ENCODE assay signal across 9 cellular contexts in the genomic region with DNA sequence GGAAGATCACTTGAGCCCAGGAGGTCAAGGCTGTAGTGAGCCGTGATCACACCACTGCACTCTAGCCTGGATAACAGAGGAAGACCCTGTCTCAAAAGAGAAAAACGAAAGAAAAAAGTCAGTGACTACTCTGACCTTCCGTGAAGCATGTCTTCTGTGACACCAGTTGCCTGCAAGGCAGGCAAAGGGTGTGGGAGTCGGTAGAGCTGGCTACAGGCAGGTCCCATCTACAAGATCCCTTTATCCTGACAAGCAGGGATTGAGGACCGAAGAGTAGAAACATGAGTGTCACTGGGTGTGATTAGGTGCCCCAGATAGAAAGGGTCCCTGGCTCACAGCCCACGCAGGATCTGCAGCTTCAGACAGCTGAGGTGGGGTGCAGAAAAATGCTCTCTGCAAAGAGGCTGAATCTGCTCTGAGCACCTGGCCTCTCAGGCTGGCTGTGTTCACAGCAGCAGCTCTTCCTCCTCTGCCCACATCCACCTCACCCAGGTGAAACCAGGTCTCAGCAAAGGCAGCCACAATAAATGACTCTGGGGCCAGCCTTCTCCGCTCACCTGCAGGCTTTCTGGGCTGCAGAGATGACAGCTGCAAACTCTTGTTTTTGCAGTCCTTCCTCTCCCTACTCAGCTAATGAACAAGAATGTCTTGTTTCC. TPM values are rescaled to one million over a fixed set of nuclear protein-coding genes. Genes with fewer than 3 reads are reported as not detected.
DNase-seq lines count a peak whose midpoint lies in the region; ATAC-seq, FAIRE-seq and TF ChIP-seq lines count a peak whose summit lies in the region.
"Had no signal": no experiment of that assay in that cellular context is flagged by ENCODE, and none has a peak within 500 bp of the region (broad histone marks: within the 10 kb centered on the region; RNA-seq: fewer than 3 reads in every experiment).

No MANE protein-coding gene starts in this region.

- peak overlapping the region; percentile 83 for H3K4me3 Mint-ChIP-seq in stimulated activated naive CD8-positive, alpha-beta T cell treated with anti-CD3 and anti-CD28 coated beads, Interleukin-15, amount 100 ng/mL, for 72 hours
- H3K4me3 Mint-ChIP-seq in stimulated activated naive B cell treated with anti-CD40 and anti-IgM and Interleukin-4, amounts not matched to agents 10 μg/mL and 1 μg/mL and 100 μg/mL, for 72 hours: no peak overlapping the region

- H3K27ac Mint-ChIP-seq in activated naive CD4-positive, alpha-beta T cell treated with anti-CD3 and anti-CD28 coated beads, Interleukin-2, amount 50 U/mL, for 72 hours: peak overlapping the region; percentile 69 to 88
- H3K27ac Mint-ChIP-seq in stimulated activated naive CD8-positive, alpha-beta T cell treated with anti-CD3 and anti-CD28 coated beads, Interleukin-15, amount 100 ng/mL, for 72 hours: peak overlapping the region; percentile 89 to 92
- no peak overlapping the region for H3K27ac Mint-ChIP-seq in stimulated activated naive B cell treated with anti-CD40 and anti-IgM and Interleukin-4, amounts not matched to agents 10 μg/mL and 1 μg/mL and 100 μg/mL, for 72 hours

- H2AFZ ChIP-seq in HepG2 (ENCODE audit: low read length) (peak overlapping the region; percentile 31), SK-N-SH (ENCODE audit: low read depth) (no peak overlapping the region), GM23248 (no peak overlapping the region)

- H3K27ac ChIP-seq in HepG2 (ENCODE audit: extremely low read length, insufficient read depth, low read length) (no peak overlapping the region), right lobe of liver (no peak overlapping the region), SK-N-SH (ENCODE audit: low read depth in 2 of 2, low read length in 1 of 2) (no peak overlapping the region), GM23248 (no peak overlapping the region)
- H3K27ac ChIP-seq: colonic mucosa had no signal

- H3K4me2 ChIP-seq in HepG2 (ENCODE audit: low read depth, low read length): no peak overlapping the region
- H3K4me2 ChIP-seq in SK-N-SH: no peak overlapping the region
- no peak overlapping the region for H3K4me2 ChIP-seq in GM23248 (ENCODE audit: unreplicated experiment)

- no peaks in the 10 kb centered on the region for H3K36me3 ChIP-seq in HepG2 (replicated peaks in 1 of 2; ENCODE audit: control insufficient read depth in 1 of 2, insufficient read depth in 2 of 2, low read length in 2 of 2)
- H3K36me3 ChIP-seq in right lobe of liver: no peaks in the 10 kb centered on the region
- no peaks in the 10 kb centered on the region for H3K36me3 ChIP-seq in SK-N-SH (replicated peaks in 1 of 2; ENCODE audit: control insufficient read depth in 1 of 2, insufficient read depth in 2 of 2, low read length in 1 of 2)
- H3K36me3 ChIP-seq in GM23248 (ENCODE audit: low read depth): no peaks in the 10 kb centered on the region
- H3K36me3 ChIP-seq: colonic mucosa had no signal

- H3K4me1 ChIP-seq in HepG2 (ENCODE audit: insufficient read depth, low read length) (no peaks in the 10 kb centered on the region), right lobe of liver (no peaks in the 10 kb centered on the region), SK-N-SH (ENCODE audit: control insufficient read depth in 1 of 2, insufficient read depth in 2 of 2, low read depth in 1 of 2, low read length in 1 of 2) (no peaks in the 10 kb centered on the region), GM23248 (ENCODE audit: insufficient read depth) (no peaks in the 10 kb centered on the region)
- H3K4me1 ChIP-seq: colonic mucosa had no signal

- H3K4me1 Mint-ChIP-seq in stimulated activated naive CD8-positive, alpha-beta T cell treated with anti-CD3 and anti-CD28 coated beads, Interleukin-15, amount 100 ng/mL, for 72 hours: peaks cover 71% of the 10 kb centered on the region
- peaks cover 5 to 16% of the 10 kb centered on the region in 2 donors for H3K4me1 Mint-ChIP-seq in stimulated activated naive B cell treated with anti-CD40 and anti-IgM and Interleukin-4, amounts not matched to agents 10 μg/mL and 1 μg/mL and 100 μg/mL, for 72 hours

- no peak for FAIRE-seq in HepG2 (lab: Jason Lieb, UNC)

- no peaks in the 10 kb centered on the region for H3K79me2 ChIP-seq in HepG2 (ENCODE audit: insufficient read depth, low read length)
- no peaks in the 10 kb centered on the region for H3K79me2 ChIP-seq in SK-N-SH (ENCODE audit: insufficient read depth)
- no peaks in the 10 kb centered on the region for H3K79me2 ChIP-seq in GM23248 (ENCODE audit: insufficient read depth)

- TF ChIP-seq EP300 in HepG2 (IDR thresholded peaks at IDR 0.05; ENCODE audit: low read depth in 2 of 2, low read length in 2 of 2) (no peak), HepG2 (CRISPR knock-in tag; IDR thresholded peaks at IDR 0.05; ENCODE audit: borderline replicate concordance) (no peak), SK-N-SH (IDR thresholded peaks at IDR 0.05; ENCODE audit: borderline replicate concordance in 1 of 2, low read depth in 1 of 2, low read length in 1 of 2) (no peak)

- CTCF ChIA-PET in HepG2 (lab: Yijun Ruan, JAX; ENCODE audit: low intra/inter-chr PET ratio, low total read pairs): no interaction called here
- CTCF ChIA-PET in SK-N-SH (lab: Yijun Ruan, JAX): interaction anchor here (1.0 to 1.2 kb wide), 3 partner anchors 17 to 207 kb away, joined by 4 to 5 read pairs (median 4); no protein-coding TSS in a partner anchor

- no peak for TF ChIP-seq RAD21 in HepG2 (CRISPR knock-in tag; IDR thresholded peaks at IDR 0.05)
- no peak for TF ChIP-seq RAD21 in SK-N-SH (IDR thresholded peaks at IDR 0.05; ENCODE audit: low read length)

- peaks cover 0 to 5% of the 10 kb centered on the region in 2 donors for H3K36me3 Mint-ChIP-seq in activated naive CD4-positive, alpha-beta T cell treated with anti-CD3 and anti-CD28 coated beads, Interleukin-2, amount 50 U/mL, for 72 hours
- H3K36me3 Mint-ChIP-seq in stimulated activated naive B cell treated with anti-CD40 and anti-IgM and Interleukin-4, amounts not matched to agents 10 μg/mL and 1 μg/mL and 100 μg/mL, for 72 hours: peaks cover 12 to 24% of the 10 kb centered on the region in 2 donors

- ATAC-seq in HepG2 (peak; percentile 26), right lobe of liver (no peak)
- peak; percentile 35 to 63 for ATAC-seq in activated naive CD4-positive, alpha-beta T cell treated with anti-CD3 and anti-CD28 coated beads, Interleukin-2, amount 50 U/mL, for 72 hours
- peak; percentile 65 for ATAC-seq in stimulated activated naive CD8-positive, alpha-beta T cell treated with anti-CD3 and anti-CD28 coated beads, Interleukin-15, amount 100 ng/mL, for 72 hours
- no peak for ATAC-seq in stimulated activated naive B cell treated with anti-CD40 and anti-IgM and Interleukin-4, amounts not matched to agents 10 μg/mL and 1 μg/mL and 100 μg/mL, for 72 hours (replicated peaks)

- peaks cover 0 to 3% of the 10 kb centered on the region in 2 experiments; a peak in 1 of 5 replicates for H3K27me3 ChIP-seq in HepG2 (ENCODE audit: control insufficient read depth in 1 of 2, insufficient read depth in 2 of 2, low read length in 2 of 2)
- no peaks in the 10 kb centered on the region for H3K27me3 ChIP-seq in right lobe of liver
- H3K27me3 ChIP-seq in SK-N-SH (ENCODE audit: insufficient read depth): no peaks in the 10 kb centered on the region
- H3K27me3 ChIP-seq in GM23248 (replicated peaks; ENCODE audit: insufficient read depth): no peaks in the 10 kb centered on the region
- H3K27me3 ChIP-seq: colonic mucosa had no signal

- H3K27me3 Mint-ChIP-seq in stimulated activated naive CD8-positive, alpha-beta T cell treated with anti-CD3 and anti-CD28 coated beads, Interleukin-15, amount 100 ng/mL, for 72 hours: no peaks in the 10 kb centered on the region
- H3K27me3 Mint-ChIP-seq in stimulated activated naive B cell treated with anti-CD40 and anti-IgM and Interleukin-4, amounts not matched to agents 10 μg/mL and 1 μg/mL and 100 μg/mL, for 72 hours: no peaks in the 10 kb centered on the region

- TF ChIP-seq POLR2A in HepG2 (IDR thresholded peaks at IDR 0.05; ENCODE audit: insufficient read depth in 1 of 2, low read depth in 2 of 2, low read length in 2 of 2): no peak
- TF ChIP-seq POLR2A in right lobe of liver (IDR thresholded peaks at IDR 0.05): no peak

- 29% methylated on average over 7 of the region's 7 CpGs for WGBS in HepG2 (ENCODE audit: low lambda C conversion rate)
- WGBS in right lobe of liver (ENCODE audit: insufficient coverage, low coverage, low lambda C conversion rate, missing lambda C conversion rate): 73% methylated on average over 3 of the region's 7 CpGs
- 52% methylated on average over 7 of the region's 7 CpGs for whole genome bisulfite sequencing in SK-N-SH (ENCODE audit: low lambda C conversion rate)
- 36 to 42% methylated on average over 7 of the region's 7 CpGs for WGBS in GM23248 (ENCODE audit: low coverage in 1 of 2, low lambda C conversion rate in 2 of 2, missing lambda C conversion rate in 2 of 2), 2 experiments

- H3F3A ChIP-seq in SK-N-SH (replicated peaks; ENCODE audit: insufficient read depth) (no peaks in the 10 kb centered on the region), GM23248 (ENCODE audit: insufficient read depth) (no peaks in the 10 kb centered on the region)

- H3K9me3 Mint-ChIP-seq in activated naive CD4-positive, alpha-beta T cell treated with anti-CD3 and anti-CD28 coated beads, Interleukin-2, amount 50 U/mL, for 72 hours: peaks cover 4 to 10% of the 10 kb centered on the region in 2 donors
- H3K9me3 Mint-ChIP-seq in stimulated activated naive CD8-positive, alpha-beta T cell treated with anti-CD3 and anti-CD28 coated beads, Interleukin-15, amount 100 ng/mL, for 72 hours: peaks cover 0 to 6% of the 10 kb centered on the region in 2 donors
- peaks cover 0 to 4% of the 10 kb centered on the region in 2 donors for H3K9me3 Mint-ChIP-seq in stimulated activated naive B cell treated with anti-CD40 and anti-IgM and Interleukin-4, amounts not matched to agents 10 μg/mL and 1 μg/mL and 100 μg/mL, for 72 hours

- H3K4me3 ChIP-seq in HepG2 (replicated peaks in 1 of 3; ENCODE audit: insufficient read depth in 1 of 3, low read depth in 2 of 3, low read length in 3 of 3) (no peak overlapping the region), right lobe of liver (no peak overlapping the region), SK-N-SH (ENCODE audit: low read depth in 2 of 2, low read length in 1 of 2) (no peak overlapping the region), GM23248 (no peak overlapping the region)
- H3K4me3 ChIP-seq: colonic mucosa had no signal

- no peaks in the 10 kb centered on the region for H3K9me2 ChIP-seq in SK-N-SH
- H3K9me2 ChIP-seq in GM23248 (ENCODE audit: insufficient read depth): no peaks in the 10 kb centered on the region

- TF ChIP-seq CTCF in HepG2 (CRISPR knock-in tag; IDR thresholded peaks at IDR 0.05) (no peak), right lobe of liver (IDR thresholded peaks at IDR 0.05) (no peak), SK-N-SH (IDR thresholded peaks at IDR 0.05) (no peak)

- no TSS peak for BruUV-seq in HepG2 (replicated peaks; lab: Mats Ljungman, UMichigan)

- POLR2A ChIA-PET in HepG2 (lab: Yijun Ruan, JAX) (interaction anchor here (0.6 kb wide), 1 partner anchor 9 kb away, joined by 3 read pairs; no protein-coding TSS in a partner anchor), SK-N-SH (lab: Yijun Ruan, JAX) (interaction anchor here (0.6 kb wide), 1 partner anchor 48 kb away, joined by 3 read pairs; no protein-coding TSS in a partner anchor)

- intact Hi-C loops in HepG2 (cut with micrococcal nuclease; ENCODE audit: unreplicated experiment) (no loop called here), right lobe of liver (cut with DNase I) (no loop called here)

- in situ Hi-C loops in HepG2 (cut with HindIII; ENCODE audit: extremely low pct_ligation_motif_present, low pct_unique_long_range_greater_than_20kb) (no loop called here), GM23248 (cut with MboI) (no loop called here)

- DNase-seq in HepG2 (ENCODE audit: low spot score) (no peak), right lobe of liver (no peak), SK-N-SH (no peak), GM23248 (no peak)
- DNase-seq in activated CD4-positive, alpha-beta T cell treated with anti-CD3 and anti-CD28 coated beads for 1 hour: peak; percentile 29
- DNase-seq in activated naive CD4-positive, alpha-beta T cell treated with anti-CD3 and anti-CD28 coated beads, Interleukin-2, amount 50 U/mL, for 72 hours (ENCODE audit: low spot score in 2 of 2): no peak
- peak in 1 of 2 donors; percentile 28 for DNase-seq in stimulated activated naive CD8-positive, alpha-beta T cell treated with anti-CD3 and anti-CD28 coated beads, Interleukin-15, amount 100 ng/mL, for 72 hours
- no peak for DNase-seq in stimulated activated naive B cell treated with anti-CD40 and anti-IgM and Interleukin-4, amounts not matched to agents 10 μg/mL and 1 μg/mL and 100 μg/mL, for 72 hours
- DNase-seq: colonic mucosa had no signal

- H4K20me1 ChIP-seq in HepG2 (ENCODE audit: insufficient read depth, low read length): no peaks in the 10 kb centered on the region
- H4K20me1 ChIP-seq in SK-N-SH (ENCODE audit: insufficient read depth): no peaks in the 10 kb centered on the region
- no peaks in the 10 kb centered on the region for H4K20me1 ChIP-seq in GM23248 (ENCODE audit: insufficient read depth)

- H3K9ac ChIP-seq in HepG2 (ENCODE audit: insufficient read depth, low read depth, low read length) (no peak overlapping the region), SK-N-SH (no peak overlapping the region), GM23248 (no peak overlapping the region)

- H3K9me3 ChIP-seq in HepG2 (ENCODE audit: low read length): no peaks in the 10 kb centered on the region
- no peaks in the 10 kb centered on the region for H3K9me3 ChIP-seq in right lobe of liver
- no peaks in the 10 kb centered on the region for H3K9me3 ChIP-seq in SK-N-SH
- H3K9me3 ChIP-seq in GM23248 (ENCODE audit: low read depth): no peaks in the 10 kb centered on the region
- H3K9me3 ChIP-seq: colonic mucosa had no signal

RNA-seq across cellular contexts. Expression of gene HSP90B1, which starts 28.6 kb away (rescaled TPM):
- 496 and 954 TPM in 2 replicates for total RNA-seq in HepG2 (2016; rRNA removed; fragmentation: Illumina TruSeq; extraction: Trizol)
- 47.0 and 69.8 TPM in 2 replicates for total RNA-seq in HepG2 (2016; cell fraction: cytosol; rRNA removed; fragmentation: Illumina TruSeq; extraction: Trizol; ENCODE audit: low read depth)
- 468 and 962 TPM in 2 replicates for total RNA-seq in HepG2 (2016; cell fraction: insoluble cytoplasmic fraction; rRNA removed; fragmentation: Illumina TruSeq; extraction: Trizol)
- 69.5 and 84.4 TPM in 2 replicates for total RNA-seq in HepG2 (2016; cell fraction: membrane; rRNA removed; fragmentation: Illumina TruSeq; extraction: Trizol)
- total RNA-seq in HepG2 (2016; cell fraction: nucleus; rRNA removed; fragmentation: Illumina TruSeq; extraction: Trizol): 1,047 and 1,178 TPM in 2 replicates
- 621 and 800 TPM in 2 replicates for polyA plus RNA-seq in HepG2 (2011; rRNA removed)
- 280 and 440 TPM in 2 replicates for polyA plus RNA-seq in HepG2 (2011; cell fraction: cytosol; rRNA removed)
- polyA plus RNA-seq in HepG2 (2011; cell fraction: nucleus; rRNA removed): 376 and 536 TPM in 2 replicates
- polyA plus RNA-seq in HepG2 (2012): 1,055 and 1,205 TPM in 2 replicates
- polyA plus RNA-seq in HepG2 (2016; cell fraction: cytosol; fragmentation: Illumina TruSeq; extraction: Trizol; ENCODE audit: low read depth): 44.1 and 50.8 TPM in 2 replicates
- 498 and 522 TPM in 2 replicates for polyA plus RNA-seq in HepG2 (2016; cell fraction: insoluble cytoplasmic fraction; fragmentation: Illumina TruSeq; extraction: Trizol; ENCODE audit: low read depth)
- polyA plus RNA-seq in HepG2 (2016; cell fraction: membrane; fragmentation: Illumina TruSeq; extraction: Trizol; ENCODE audit: low read depth): 50.1 and 59.6 TPM in 2 replicates
- 1,450 and 1,620 TPM in 2 replicates for polyA plus RNA-seq in HepG2 (2016; cell fraction: nucleus; fragmentation: Illumina TruSeq; extraction: Trizol; ENCODE audit: insufficient read depth, low read depth)
- polyA minus RNA-seq in HepG2 (2011; rRNA and poly(A)+ RNA removed; ENCODE audit: low replicate concordance): 80.4 and 149 TPM in 2 replicates
- polyA minus RNA-seq in HepG2 (2011; cell fraction: cytosol; rRNA and poly(A)+ RNA removed): 307 and 357 TPM in 2 replicates
- polyA minus RNA-seq in HepG2 (2011; cell fraction: nucleus; rRNA and poly(A)+ RNA removed): 422 and 476 TPM in 2 replicates
- 1,000 to 10,000 TPM in 1 of 6 experiments, 100 to 1,000 TPM in 5; 472 to 1,038 (median 633) TPM for total RNA-seq in right lobe of liver
- total RNA-seq in activated naive CD4-positive, alpha-beta T cell treated with anti-CD3 and anti-CD28 coated beads, Interleukin-2, amount 50 U/mL, for 72 hours: 100 to 1,000 TPM; 285 to 376 TPM
- 420 and 482 TPM in 2 replicates for polyA plus RNA-seq in SK-N-SH (2012; rRNA removed)
- 567 and 850 TPM in 2 replicates for polyA plus RNA-seq in SK-N-SH (2012; cell fraction: cytosol; rRNA removed)
- polyA plus RNA-seq in SK-N-SH (2012; cell fraction: nucleus; rRNA removed): 246 and 538 TPM in 2 replicates
- total RNA-seq in GM23248 (2014; rRNA removed; shearing (Covaris generic)): 477 and 555 TPM in 2 replicates
- 969 and 998 TPM in 2 replicates for polyA plus RNA-seq in GM23248 (2016; fragmentation: Nextera tagmentation; extraction: Ambion mirVana)

Comparison
In these comparisons a context has a peak if more than half of its experiments do, and no peak if none do; other contexts are left out.
1. ATAC-seq: peak in HepG2 (single experiment), activated naive CD4-positive, alpha-beta T cell treated with anti-CD3 and anti-CD28 coated beads, Interleukin-2, amount 50 U/mL, for 72 hours (2 of 2) and stimulated activated naive CD8-positive, alpha-beta T cell treated with anti-CD3 and anti-CD28 coated beads, Interleukin-15, amount 100 ng/mL, for 72 hours (single experiment); none in right lobe of liver (0 of 4) and stimulated activated naive B cell treated with anti-CD40 and anti-IgM and Interleukin-4, amounts not matched to agents 10 μg/mL and 1 μg/mL and 100 μg/mL, for 72 hours (0 of 2).
2. H3K4me3 Mint-ChIP-seq: peak in stimulated activated naive CD8-positive, alpha-beta T cell treated with anti-CD3 and anti-CD28 coated beads, Interleukin-15, amount 100 ng/mL, for 72 hours (2 of 2); none in stimulated activated naive B cell treated with anti-CD40 and anti-IgM and Interleukin-4, amounts not matched to agents 10 μg/mL and 1 μg/mL and 100 μg/mL, for 72 hours (0 of 2).